ENCODE assay signal across 20 cellular contexts in the genomic region with DNA sequence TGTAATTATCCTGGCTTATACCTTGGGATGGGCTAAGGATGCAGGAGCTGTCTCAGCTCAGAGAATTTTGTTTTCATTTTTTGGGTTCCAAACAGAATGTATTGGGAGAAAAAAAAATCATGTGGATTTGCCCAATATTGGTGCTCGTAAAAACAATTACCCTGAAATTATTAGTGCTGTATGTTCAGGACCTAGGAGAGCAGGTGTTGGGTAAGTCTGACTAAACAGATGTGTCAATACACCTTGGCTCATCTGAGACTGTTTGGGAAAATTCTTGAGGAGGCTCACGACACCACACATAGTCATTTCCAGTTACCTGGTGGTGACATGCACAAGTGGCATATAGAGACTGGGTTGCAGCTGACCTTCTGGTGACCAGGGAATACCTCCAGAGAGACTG.
"Had no signal": no experiment of that assay in that cellular context is flagged by ENCODE, and none has a peak within 500 bp of the region (broad histone marks: within the 10 kb centered on the region; RNA-seq: fewer than 3 reads in every experiment).

No MANE protein-coding gene starts in this region.

- H3K4me2 ChIP-seq: neural progenitor cell had no signal

- H3K4me1 ChIP-seq: foreskin keratinocyte, left ventricle myocardium inferior, neural progenitor cell, prostate gland, right atrium auricular region, suprapubic skin, transverse colon had no signal

- ATAC-seq: activated CD8-positive, alpha-beta memory T cell treated with anti-CD3 and anti-CD28 coated beads, Interleukin-2, amount 10 ng/mL, durations not matched to agents 7 days and 5 days; foreskin keratinocyte; mucosa of descending colon had no signal

- DNase-seq: activated CD4-positive, alpha-beta memory T cell treated with anti-CD3 and anti-CD28 coated beads, Interleukin-2, amount 10 ng/mL, durations not matched to agents 7 days and 5 days; activated CD4-positive, alpha-beta T cell treated with anti-CD3 and anti-CD28 coated beads for 48 hours; activated CD4-positive, CD25-positive, alpha-beta regulatory T cell; activated CD8-positive, alpha-beta memory T cell treated with anti-CD3 and anti-CD28 coated beads, Interleukin-2, amount 10 ng/mL, durations not matched to agents 7 days and 5 days; activated naive CD4-positive, alpha-beta T cell; activated naive CD8-positive, alpha-beta T cell treated with anti-CD3 and anti-CD28 coated beads for 36 hours; amniotic stem cell; caudate nucleus; endodermal cell; left ventricle myocardium inferior; mucosa of descending colon; naive B cell; T-helper 9 cell; transverse colon had no signal

- H2AFZ ChIP-seq: neural progenitor cell had no signal

- H3K27me3 ChIP-seq: foreskin keratinocyte, neural progenitor cell, right atrium auricular region, suprapubic skin, transverse colon, vagina had no signal

- H3K9me3 ChIP-seq: left ventricle myocardium inferior, mucosa of descending colon, prostate gland, right atrium auricular region, suprapubic skin, transverse colon, vagina had no signal

- H3K36me3 ChIP-seq: left ventricle myocardium inferior, neural progenitor cell, prostate gland, right atrium auricular region, suprapubic skin, transverse colon, vagina had no signal

- H3K27ac ChIP-seq: foreskin keratinocyte, left ventricle myocardium inferior, neural progenitor cell, prostate gland, right atrium auricular region, suprapubic skin, transverse colon, vagina had no signal

- H3K4me3 ChIP-seq: left ventricle myocardium inferior, mucosa of descending colon, neural progenitor cell, prostate gland, right atrium auricular region, suprapubic skin, transverse colon, vagina had no signal
